In genomic region chr17:62724398-62725146, GRCh38 we compare ENCODE assay signal across 8 cellular contexts.
A peak's percentile ranks its signal among the peaks of the same experiment; 100 is the strongest.
DNase-seq lines count a peak whose midpoint lies in the region; ATAC-seq and TF ChIP-seq lines count a peak whose summit lies in the region.

No MANE protein-coding gene starts in this region.

- H3K36me3 ChIP-seq in parathyroid adenoma (ENCODE audit: control insufficient read depth, insufficient read depth, low read length): no peaks in the 10 kb centered on the region

- H3K4me1 ChIP-seq in parathyroid adenoma: peaks cover 20% of the 10 kb centered on the region

- TF ChIP-seq CTCF in GM13977 (IDR thresholded peaks at IDR 0.05; ENCODE audit: extremely low read depth, insufficient read depth, missing control alignments) (no peak), parathyroid adenoma (IDR thresholded peaks at IDR 0.05) (no peak)

- H3K79me2 ChIP-seq in parathyroid adenoma: no peaks in the 10 kb centered on the region

- in situ Hi-C loops in GM13977 (cut with MboI; ENCODE audit: low pct_unique_long_range_greater_than_20kb, low sequenced_read_pairs, unreplicated experiment): loop anchor here (25.0 kb wide), 2 partner anchors 238 to 688 kb away; partner anchors contain the start of gene TANC2

- no peaks in the 10 kb centered on the region for H3K9me3 ChIP-seq in parathyroid adenoma (ENCODE audit: control insufficient read depth, low read length)

- ATAC-seq in HG02642 (IDR thresholded peaks at IDR 0.05; ENCODE audit: poor library complexity, unreplicated experiment): peak; percentile 95

- no peak overlapping the region for H3K4me3 ChIP-seq in parathyroid adenoma (ENCODE audit: low read depth, low read length)

- H3K9ac ChIP-seq in parathyroid adenoma: no peak overlapping the region

- peak; percentile 76 for DNase-seq in GM13977 (ENCODE audit: low spot score)
- DNase-seq in NOMO-1 treated with dmso at 0.1 percent for 144 hours (lab: John Stamatoyannopoulos, UW; ENCODE audit: unreplicated experiment): peak; percentile 31
- peak; percentile 76 for DNase-seq in activated T-helper 9 cell treated with anti-CD3 and anti-CD28 coated beads, Interleukin-2, amount 50 U/mL, for 16 hours (ENCODE audit: low read depth)
- no peak for DNase-seq in pons (ENCODE audit: low spot score)
- no peak for DNase-seq in NCI-H524 (lab: John Stamatoyannopoulos, UW)
- no peak for DNase-seq in posterior vena cava (ENCODE audit: low spot score)

- H2AFZ ChIP-seq in parathyroid adenoma: peak overlapping the region; percentile 73

- intact Hi-C loops in posterior vena cava (cut with DNase I): no loop called here

- no peaks in the 10 kb centered on the region for H3K27me3 ChIP-seq in parathyroid adenoma (ENCODE audit: control insufficient read depth, insufficient read depth, low read length)

- H3K27ac ChIP-seq in parathyroid adenoma: no peak overlapping the region

- no peak overlapping the region for H3K4me2 ChIP-seq in parathyroid adenoma (ENCODE audit: low read length)

Comparison
In these comparisons a context has a peak if more than half of its experiments do, and no peak if none do; other contexts are left out.
1. DNase-seq: peak in GM13977 (single experiment), NOMO-1 treated with dmso at 0.1 percent for 144 hours (single experiment) and activated T-helper 9 cell treated with anti-CD3 and anti-CD28 coated beads, Interleukin-2, amount 50 U/mL, for 16 hours (single experiment); none in pons (single experiment), NCI-H524 (0 of 2) and posterior vena cava (single experiment).